Comparison of ENCODE assay signal across 8 cellular contexts in genomic region chr18:80159713-80160636, GRCh38. TPM values are rescaled to one million over a fixed set of nuclear protein-coding genes. Genes with fewer than 3 reads are reported as not detected.
A peak's percentile ranks its signal among the peaks of the same experiment; 100 is the strongest.
DNase-seq lines count a peak whose midpoint lies in the region; ATAC-seq and TF ChIP-seq lines count a peak whose summit lies in the region.

No MANE protein-coding gene starts in this region.

- TF ChIP-seq POLR2A in NB4 (IDR thresholded peaks at IDR 0.05; ENCODE audit: extremely low read depth, insufficient read length) = no peak

- H3K36me3 ChIP-seq in naive thymus-derived CD4-positive, alpha-beta T cell (ENCODE audit: control insufficient read depth in 2 of 3, insufficient read depth in 3 of 3, low read length in 3 of 3) = no peaks in the 10 kb centered on the region

- CTCF ChIA-PET in naive thymus-derived CD4-positive, alpha-beta T cell (lab: Charles Lee) = no interaction called here

- intact Hi-C loops in naive thymus-derived CD4-positive, alpha-beta T cell (cut with micrococcal nuclease) = loop anchor here in 1 of 2 donors (2.0 to 10.0 kb wide), 2 partner anchors 51 to 785 kb away; partner anchors contain the start of gene ADNP2

- peaks cover 9% of the 10 kb centered on the region for H3K9me3 Mint-ChIP-seq in central memory CD8-positive, alpha-beta T cell
- peaks cover 0 to 15% (median 9%) of the 10 kb centered on the region in 11 donors for H3K9me3 Mint-ChIP-seq in naive thymus-derived CD4-positive, alpha-beta T cell

- peak; percentile 72 for ATAC-seq in central memory CD8-positive, alpha-beta T cell (replicated peaks; ENCODE audit: extremely low read depth, poor library complexity, severe bottlenecking)
- peak; percentile 90 for ATAC-seq in naive thymus-derived CD4-positive, alpha-beta T cell
- no peak for ATAC-seq in HG03045 (IDR thresholded peaks at IDR 0.05; ENCODE audit: unreplicated experiment)
- ATAC-seq in GM19395 (IDR thresholded peaks at IDR 0.05; ENCODE audit: unreplicated experiment) = no peak

- POLR2A ChIA-PET in naive thymus-derived CD4-positive, alpha-beta T cell (lab: Charles Lee) = no interaction called here

- no peaks in the 10 kb centered on the region for H3K4me1 ChIP-seq in naive thymus-derived CD4-positive, alpha-beta T cell (ENCODE audit: control insufficient read depth in 2 of 2, insufficient read depth in 2 of 2, low read length in 2 of 2)

- no peak overlapping the region for H3K27ac ChIP-seq in naive thymus-derived CD4-positive, alpha-beta T cell (ENCODE audit: low read depth, low read length)

- H3K27me3 ChIP-seq in naive thymus-derived CD4-positive, alpha-beta T cell (ENCODE audit: control insufficient read depth in 2 of 2, insufficient read depth in 2 of 2, low read length in 2 of 2) = no peaks in the 10 kb centered on the region

- H3K4me3 ChIP-seq in AG10803 (ENCODE audit: low read length) (no peak overlapping the region), NB4 (ENCODE audit: low read depth, low read length) (no peak overlapping the region)
- H3K4me3 ChIP-seq in naive thymus-derived CD4-positive, alpha-beta T cell (ENCODE audit: low read length) = no peak overlapping the region

- H3K27ac Mint-ChIP-seq in central memory CD8-positive, alpha-beta T cell (ENCODE audit: low read depth) = no peak overlapping the region
- no peak overlapping the region for H3K27ac Mint-ChIP-seq in naive thymus-derived CD4-positive, alpha-beta T cell

- H3K27me3 Mint-ChIP-seq in central memory CD8-positive, alpha-beta T cell = peaks cover 44% of the 10 kb centered on the region
- H3K27me3 Mint-ChIP-seq in naive thymus-derived CD4-positive, alpha-beta T cell = peaks cover 0 to 42% (median 20%) of the 10 kb centered on the region in 5 donors

- peaks cover 0 to 10% (median 0%) of the 10 kb centered on the region in 3 experiments for H3K9me3 ChIP-seq in naive thymus-derived CD4-positive, alpha-beta T cell (ENCODE audit: control insufficient read depth in 2 of 3, low read length in 3 of 3)

- H3K4me1 Mint-ChIP-seq in central memory CD8-positive, alpha-beta T cell = no peaks in the 10 kb centered on the region
- H3K4me1 Mint-ChIP-seq in naive thymus-derived CD4-positive, alpha-beta T cell = peaks cover 0 to 4% (median 0%) of the 10 kb centered on the region in 7 donors

- H3K36me3 Mint-ChIP-seq in central memory CD8-positive, alpha-beta T cell (ENCODE audit: insufficient read depth) = no peaks in the 10 kb centered on the region
- peaks cover 0 to 6% (median 0%) of the 10 kb centered on the region in 5 donors for H3K36me3 Mint-ChIP-seq in naive thymus-derived CD4-positive, alpha-beta T cell

- DNase-seq in AG10803 (ENCODE audit: low read depth) (no peak), NB4 (ENCODE audit: low read depth) (peak; percentile 49), NCI-H1930 (lab: John Stamatoyannopoulos, UW) (no peak), SHP77 (lab: John Stamatoyannopoulos, UW) (no peak)
- peak in 1 of 2 donors; percentile 33 for DNase-seq in central memory CD8-positive, alpha-beta T cell (ENCODE audit: low spot score in 2 of 2)
- peak in 4 of 9 donors; percentile 36 to 60 (median 39) for DNase-seq in naive thymus-derived CD4-positive, alpha-beta T cell

- TF ChIP-seq CTCF in AG10803 (conservative IDR thresholded peaks at IDR 0.05; ENCODE audit: low read length) = peak; percentile 49
- peak; percentile 35 for TF ChIP-seq CTCF in NB4 (IDR thresholded peaks at IDR 0.05; ENCODE audit: low read depth, low read length)

- H3K4me3 Mint-ChIP-seq in central memory CD8-positive, alpha-beta T cell = no peak overlapping the region
- H3K4me3 Mint-ChIP-seq in naive thymus-derived CD4-positive, alpha-beta T cell = peak overlapping the region in 8 of 10 donors; percentile 14 to 59 (median 50)

RNA-seq across cellular contexts. Expression of gene ADNP2, which starts 50.9 kb away (rescaled TPM):
- 10 to 100 TPM; 18.4 to 41.4 (median 25.3) TPM for total RNA-seq in naive thymus-derived CD4-positive, alpha-beta T cell
- 10 to 100 TPM; 10.3 to 10.7 TPM for polyA plus RNA-seq in naive thymus-derived CD4-positive, alpha-beta T cell

Comparison
In these comparisons a context has a peak if more than half of its experiments do, and no peak if none do; other contexts are left out.
1. ATAC-seq: peak in central memory CD8-positive, alpha-beta T cell (single experiment) and naive thymus-derived CD4-positive, alpha-beta T cell (single experiment); none in HG03045 (single experiment) and GM19395 (single experiment).